Comparison of ENCODE assay signal across 33 cellular contexts in genomic region chr9:136287960-136288753, GRCh38. TPM values are rescaled to one million over a fixed set of nuclear protein-coding genes. Genes with fewer than 3 reads are reported as not detected.
"Had no signal": no experiment of that assay in that cellular context is flagged by ENCODE, and none has a peak within 500 bp of the region (broad histone marks: within the 10 kb centered on the region; RNA-seq: fewer than 3 reads in every experiment).

No MANE protein-coding gene starts in this region.

- H3K4me3 Mint-ChIP-seq: activated CD4-positive, alpha-beta memory T cell treated with anti-CD3 and anti-CD28 coated beads, Interleukin-2, amount 10 ng/mL, durations not matched to agents 7 days and 5 days; activated CD8-positive, alpha-beta memory T cell treated with anti-CD3 and anti-CD28 coated beads, Interleukin-2, amount 10 ng/mL, durations not matched to agents 7 days and 5 days; activated naive CD4-positive, alpha-beta T cell treated with anti-CD3 and anti-CD28 coated beads for 36 hours; activated T-cell treated with anti-CD3 and anti-CD28 coated beads, Interleukin-2, amount 50 U/mL, for 72 hours had no signal

- H3K27ac Mint-ChIP-seq: activated CD4-positive, alpha-beta memory T cell treated with anti-CD3 and anti-CD28 coated beads, Interleukin-2, amount 10 ng/mL, durations not matched to agents 7 days and 5 days; activated CD8-positive, alpha-beta memory T cell treated with anti-CD3 and anti-CD28 coated beads, Interleukin-2, amount 10 ng/mL, durations not matched to agents 7 days and 5 days; activated naive CD4-positive, alpha-beta T cell treated with anti-CD3 and anti-CD28 coated beads for 36 hours; activated T-cell treated with anti-CD3 and anti-CD28 coated beads, Interleukin-2, amount 50 U/mL, for 72 hours; activated T-helper 2 cell treated with anti-CD3 and anti-CD28 coated beads, Interferon-gamma antibody, Interleukin-2, Interleukin-4, amounts not matched to agents 10 μg/mL and 5 μg/mL and 100 μg/mL, durations not matched to agents 14 hours and 24 hours and 36 hours had no signal

- H3K4me1 Mint-ChIP-seq: activated CD8-positive, alpha-beta memory T cell treated with anti-CD3 and anti-CD28 coated beads, Interleukin-2, amount 10 ng/mL, durations not matched to agents 7 days and 5 days had no signal

- H3K4me3 ChIP-seq: adrenal gland, body of pancreas, breast epithelium had no signal

- H3K9me3 Mint-ChIP-seq: activated CD4-positive, alpha-beta memory T cell treated with anti-CD3 and anti-CD28 coated beads, Interleukin-2, amount 10 ng/mL, durations not matched to agents 7 days and 5 days; activated naive CD4-positive, alpha-beta T cell treated with anti-CD3 and anti-CD28 coated beads for 36 hours; activated naive CD4-positive, alpha-beta T cell treated with anti-CD3 and anti-CD28 coated beads, Interleukin-2, amount 50 U/mL, for 72 hours; activated T-cell treated with anti-CD3 and anti-CD28 coated beads, Interleukin-2, amount 50 U/mL, for 72 hours; activated T-helper 2 cell treated with anti-CD3 and anti-CD28 coated beads, Interferon-gamma antibody, Interleukin-2, Interleukin-4, amounts not matched to agents 10 μg/mL and 5 μg/mL and 100 μg/mL, durations not matched to agents 14 hours and 24 hours and 36 hours had no signal

- ATAC-seq: activated CD8-positive, alpha-beta memory T cell treated with anti-CD3 and anti-CD28 coated beads, Interleukin-2, amount 10 ng/mL, durations not matched to agents 7 days and 5 days; activated naive CD4-positive, alpha-beta T cell treated with anti-CD3 and anti-CD28 coated beads, Interleukin-2, amount 50 U/mL, for 72 hours; activated T-cell treated with anti-CD3 and anti-CD28 coated beads, Interleukin-2, amount 50 U/mL, for 72 hours; body of pancreas had no signal

- H3K9me3 ChIP-seq: adrenal gland, body of pancreas, breast epithelium had no signal

- H3K27me3 ChIP-seq: body of pancreas had no signal

- H3K4me1 ChIP-seq: adrenal gland, breast epithelium had no signal

- FAIRE-seq: astrocyte had no signal

- H3K36me3 ChIP-seq: adrenal gland, breast epithelium, WERI-Rb-1 had no signal

- H3K27me3 Mint-ChIP-seq: activated CD8-positive, alpha-beta memory T cell treated with anti-CD3 and anti-CD28 coated beads, Interleukin-2, amount 10 ng/mL, durations not matched to agents 7 days and 5 days had no signal

- DNase-seq: activated CD4-positive, alpha-beta memory T cell treated with anti-CD3 and anti-CD28 coated beads, Interleukin-2, amount 10 ng/mL, durations not matched to agents 7 days and 5 days; activated CD4-positive, alpha-beta T cell treated with anti-CD3 and anti-CD28 coated beads for 1 hour; activated CD4-positive, alpha-beta T cell treated with anti-CD3 and anti-CD28 coated beads for 48 hours; activated CD4-positive, CD25-positive, alpha-beta regulatory T cell; activated CD8-positive, alpha-beta memory T cell treated with anti-CD3 and anti-CD28 coated beads for 24 hours; activated CD8-positive, alpha-beta memory T cell treated with anti-CD3 and anti-CD28 coated beads, Interleukin-2, amount 10 ng/mL, durations not matched to agents 7 days and 5 days; activated CD8-positive, alpha-beta memory T cell treated with anti-CD3 and anti-CD28 coated beads, Interleukin-2, amount 50 U/mL, for 48 hours; activated gamma-delta T cell; activated naive CD4-positive, alpha-beta T cell treated with anti-CD3 and anti-CD28 coated beads for 36 hours; activated T-cell treated with anti-CD3 and anti-CD28 coated beads, Interleukin-2, amount 50 U/mL, for 72 hours; body of pancreas; Karpas-422; NCI-H1436; NCI-H1694; NCI-H1930; NCI-H2081 treated with DMSO at 0.1 percent for 48 hours; NCI-H446 treated with DMSO at 0.1 percent for 48 hours; NCI-H524; NCI-H82; NK-92 treated with Interleukin-12 subunit alpha and Interleukin-12 subunit beta, amount 100 ng/mL, for 24 hours; OCI-M1; SIG-M5; T1000; WERI-Rb-1 had no signal

- H3K27ac ChIP-seq: adrenal gland, body of pancreas, breast epithelium, WERI-Rb-1 had no signal

- H3K36me3 Mint-ChIP-seq: activated CD8-positive, alpha-beta memory T cell treated with anti-CD3 and anti-CD28 coated beads, Interleukin-2, amount 10 ng/mL, durations not matched to agents 7 days and 5 days; activated naive CD4-positive, alpha-beta T cell treated with anti-CD3 and anti-CD28 coated beads, Interleukin-2, amount 50 U/mL, for 72 hours had no signal

RNA-seq across cellular contexts. Expression of gene CCDC187, which starts 15.7 kb away (rescaled TPM):
- total RNA-seq: activated CD4-positive, alpha-beta memory T cell treated with anti-CD3 and anti-CD28 coated beads, Interleukin-2, amount 10 ng/mL, durations not matched to agents 7 days and 5 days; activated CD8-positive, alpha-beta memory T cell treated with anti-CD3 and anti-CD28 coated beads, Interleukin-2, amount 10 ng/mL, durations not matched to agents 7 days and 5 days; activated naive CD4-positive, alpha-beta T cell treated with anti-CD3 and anti-CD28 coated beads for 36 hours; activated T-cell treated with anti-CD3 and anti-CD28 coated beads, Interleukin-2, amount 50 U/mL, for 72 hours; activated T-helper 2 cell treated with anti-CD3 and anti-CD28 coated beads, Interferon-gamma antibody, Interleukin-2, Interleukin-4, amounts not matched to agents 10 μg/mL and 5 μg/mL and 100 μg/mL, durations not matched to agents 14 hours and 24 hours and 36 hours; breast epithelium; MCF 10A; SK-MEL-5; T-helper 1 cell treated with Interleukin-12 subunit alpha and Interleukin-12 subunit beta and Interleukin-4 antibody, amounts not matched to agents 30 ng/mL and 1 ng/mL, for 36 hours; T-helper 2 cell treated with Interferon-gamma antibody and Interleukin-4, amounts not matched to agents 100 ng/mL and 5 ng/mL, for 36 hours had no signal
